ENCODE assay signal across 22 cellular contexts in the genomic region with DNA sequence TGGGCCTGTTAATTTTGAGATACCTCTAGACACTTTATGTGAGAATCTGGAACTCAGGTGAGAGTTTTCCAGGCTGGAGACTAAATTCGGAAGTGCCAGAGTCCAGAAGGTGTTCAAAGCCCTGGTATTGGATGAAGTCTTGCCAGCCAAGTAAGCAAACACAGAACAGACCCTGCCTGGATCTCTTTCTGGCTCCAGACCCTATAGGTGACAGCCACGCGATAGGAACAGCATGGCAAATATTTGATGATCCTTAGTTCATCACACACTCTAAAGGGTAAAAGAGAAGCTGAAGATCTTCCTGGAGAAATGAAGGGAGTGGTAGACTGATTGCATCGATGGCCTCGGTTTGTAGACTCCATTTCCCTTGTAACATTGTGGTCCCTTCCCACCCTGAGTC. TPM values are rescaled to one million over a fixed set of nuclear protein-coding genes. Genes with fewer than 3 reads are reported as not detected.
DNase-seq lines count a peak whose midpoint lies in the region; ATAC-seq and TF ChIP-seq lines count a peak whose summit lies in the region.
"Had no signal": no experiment of that assay in that cellular context is flagged by ENCODE, and none has a peak within 500 bp of the region (broad histone marks: within the 10 kb centered on the region; RNA-seq: fewer than 3 reads in every experiment).

No MANE protein-coding gene starts in this region.

- no peak overlapping the region for H4K91ac ChIP-seq in neuronal stem cell (ENCODE audit: low read depth, low read length, poor library complexity)

- no CpG with 5 or more reads among the region's 5 CpGs for WGBS in neuronal stem cell (ENCODE audit: extremely low coverage in 2 of 2, insufficient read length in 2 of 2, insufficient replicate concordance in 1 of 2), 2 donors

- no peak overlapping the region for H2AFZ ChIP-seq in ACC112 (ENCODE audit: low read length, unreplicated experiment)
- peak overlapping the region; percentile 70 for H2AFZ ChIP-seq in neuronal stem cell (ENCODE audit: low read length)

- H3K9ac ChIP-seq in neuronal stem cell (ENCODE audit: low read depth, low read length, poor library complexity) = no peak overlapping the region

- no peak overlapping the region for H3K14ac ChIP-seq in neuronal stem cell (ENCODE audit: low read length)

- H3K27me3 Mint-ChIP-seq in effector memory CD8-positive, alpha-beta T cell = peaks cover 0 to 19% of the 10 kb centered on the region in 2 donors
- H3K27me3 Mint-ChIP-seq in nephron progenitor cell (ENCODE audit: low read depth, poor library complexity) = peaks cover 16% of the 10 kb centered on the region

- TF ChIP-seq CTCF in left lung (IDR thresholded peaks at IDR 0.05) = no peak
- no peak for TF ChIP-seq CTCF in nephron progenitor cell (IDR thresholded peaks at IDR 0.05)

- H2BK120ac ChIP-seq in neuronal stem cell (ENCODE audit: low read depth, low read length) = no peak overlapping the region

- peak overlapping the region; percentile 63 to 66 for H3K27ac Mint-ChIP-seq in effector memory CD8-positive, alpha-beta T cell
- no peak overlapping the region for H3K27ac Mint-ChIP-seq in nephron progenitor cell

- no peak overlapping the region for H4K8ac ChIP-seq in neuronal stem cell (ENCODE audit: low read depth, low read length)

- no peak overlapping the region for H3K23ac ChIP-seq in neuronal stem cell (ENCODE audit: low read depth, low read length, poor library complexity)

- no peak overlapping the region for H2BK5ac ChIP-seq in neuronal stem cell (ENCODE audit: low read length)

- H3K36me3 ChIP-seq in ACC112 (ENCODE audit: insufficient read depth, low read length) (no peaks in the 10 kb centered on the region), SJSA1 (peaks cover 10% of the 10 kb centered on the region; the same call in 1 of the 2 replicates), neuronal stem cell (replicated peaks in 1 of 2; ENCODE audit: control insufficient read depth in 2 of 2, insufficient read depth in 2 of 2, low read length in 2 of 2) (no peaks in the 10 kb centered on the region), left lung (no peaks in the 10 kb centered on the region)

- H3K27me3 ChIP-seq in ACC112 (ENCODE audit: insufficient read depth, low read length) (no peaks in the 10 kb centered on the region), SJSA1 (replicated peaks) (no peaks in the 10 kb centered on the region), neuronal stem cell (ENCODE audit: control insufficient read depth in 3 of 3, insufficient read depth in 3 of 3, low read depth in 1 of 3, low read length in 3 of 3) (peaks cover 0 to 21% (median 5%) of the 10 kb centered on the region in 3 experiments), left lung (no peaks in the 10 kb centered on the region)

- no peak overlapping the region for H2BK15ac ChIP-seq in neuronal stem cell (ENCODE audit: low read length)

- no peak for ATAC-seq in effector memory CD8-positive, alpha-beta T cell (replicated peaks)
- ATAC-seq in left lung (no peak), HG03565 (IDR thresholded peaks at IDR 0.05; ENCODE audit: unreplicated experiment) (no peak)

- DNase-seq in SJSA1 (ENCODE audit: low read depth in 1 of 2, low spot score in 2 of 2) (no peak), neuronal stem cell (ENCODE audit: low spot score) (no peak), caudate nucleus (lab: John Stamatoyannopoulos, UW) (no peak), left lung (no peak), nephron progenitor cell (no peak)
- DNase-seq in effector memory CD8-positive, alpha-beta T cell = no peak
- DNase-seq: 8988T; C1 segment of cervical spinal cord; DMS 273 treated with DMSO at 0.1 percent for 48 hours; GF-D8; NCI-H1417 treated with DMSO at 0.1 percent for 48 hours; NCI-H2029; NCI-H2171 treated with DMSO at 0.1 percent for 48 hours; NCI-H446 treated with DMSO at 0.1 percent for 48 hours; NK-92 treated with Interleukin-12 subunit alpha and Interleukin-12 subunit beta, amount 100 ng/mL, for 24 hours had no signal

- H3K9me3 Mint-ChIP-seq in effector memory CD8-positive, alpha-beta T cell = no peaks in the 10 kb centered on the region
- no peaks in the 10 kb centered on the region for H3K9me3 Mint-ChIP-seq in nephron progenitor cell

- H3K4me1 ChIP-seq in ACC112 (ENCODE audit: control insufficient read depth, insufficient read depth, low read length, unreplicated experiment) (no peaks in the 10 kb centered on the region), SJSA1 (replicated peaks) (peaks cover 95% of the 10 kb centered on the region), neuronal stem cell (ENCODE audit: control insufficient read depth in 2 of 2, insufficient read depth in 1 of 2, low read depth in 1 of 2, low read length in 2 of 2) (peaks cover 7 to 22% of the 10 kb centered on the region in 2 donors), left lung (peaks cover 16 to 22% of the 10 kb centered on the region in 2 donors)

- H3K18ac ChIP-seq in neuronal stem cell (ENCODE audit: low read length) = no peak overlapping the region

- peak overlapping the region; percentile 20; the same call in 1 of the 2 replicates for H3K27ac ChIP-seq in ACC112 (ENCODE audit: low read depth, low read length)
- H3K27ac ChIP-seq in SJSA1 = peak overlapping the region; percentile 96
- no peak overlapping the region for H3K27ac ChIP-seq in neuronal stem cell (replicated peaks; ENCODE audit: low read length)
- H3K27ac ChIP-seq in caudate nucleus (ENCODE audit: low read depth, low read length) = no peak overlapping the region
- H3K27ac ChIP-seq in left lung = no peak overlapping the region
- H3K27ac ChIP-seq: HL-60 had no signal

- intact Hi-C loops in left lung (cut with DNase I) = no loop called here

- H3K4me3 ChIP-seq in ACC112 (ENCODE audit: low read depth, low read length) (no peak overlapping the region), SJSA1 (no peak overlapping the region), neuronal stem cell (ENCODE audit: low read length in 2 of 2) (no peak overlapping the region), left lung (no peak overlapping the region)
- H3K4me3 ChIP-seq: K562 had no signal

- H2AK5ac ChIP-seq in neuronal stem cell (ENCODE audit: low read depth, low read length) = no peak overlapping the region

- no peak overlapping the region for H3K4me2 ChIP-seq in neuronal stem cell (ENCODE audit: insufficient read depth, low read length, poor library complexity, severe bottlenecking)

- H3K4me3 Mint-ChIP-seq in effector memory CD8-positive, alpha-beta T cell = no peak overlapping the region
- H3K4me3 Mint-ChIP-seq in nephron progenitor cell = no peak overlapping the region

- H3K79me2 ChIP-seq in ACC112 (ENCODE audit: control insufficient read depth, insufficient read depth, low read length, unreplicated experiment) = no peaks in the 10 kb centered on the region

- peaks cover under 1% of the 10 kb centered on the region for H3K79me1 ChIP-seq in neuronal stem cell (ENCODE audit: low read depth, low read length)

- H3K9me3 ChIP-seq in SJSA1 (replicated peaks) = peaks cover 8% of the 10 kb centered on the region
- H3K9me3 ChIP-seq in neuronal stem cell (replicated peaks in 1 of 2; ENCODE audit: control insufficient read depth in 2 of 2, insufficient read depth in 1 of 2, low read depth in 1 of 2, low read length in 2 of 2) = no peaks in the 10 kb centered on the region
- peaks cover 0 to 3% of the 10 kb centered on the region in 2 donors for H3K9me3 ChIP-seq in left lung

- no peak overlapping the region for H2BK12ac ChIP-seq in neuronal stem cell (ENCODE audit: low read length)

- H3K4me1 Mint-ChIP-seq in effector memory CD8-positive, alpha-beta T cell (ENCODE audit: low read depth in 2 of 2) = peaks cover 18 to 25% of the 10 kb centered on the region in 2 donors
- peaks cover 59% of the 10 kb centered on the region for H3K4me1 Mint-ChIP-seq in nephron progenitor cell

- H3K4ac ChIP-seq in neuronal stem cell (ENCODE audit: low read length) = no peak overlapping the region

- peaks cover 4% of the 10 kb centered on the region for H3K36me3 Mint-ChIP-seq in effector memory CD8-positive, alpha-beta T cell (ENCODE audit: insufficient read depth)
- no peaks in the 10 kb centered on the region for H3K36me3 Mint-ChIP-seq in nephron progenitor cell (ENCODE audit: low read depth)

RNA-seq across cellular contexts. Expression of gene SLC1A7, which starts 30.7 kb away (rescaled TPM):
- total RNA-seq in SJSA1 (2014; rRNA removed; shearing (Covaris generic)) = 4.5 and 12.1 TPM in 2 replicates
- polyA plus RNA-seq in neuronal stem cell (2013, experiment 1 of 2) = not detected
- polyA plus RNA-seq in neuronal stem cell (2013, experiment 2 of 2) = not detected
- total RNA-seq in left lung = 1 to 10 TPM in 1 of 2 donors, under 1 TPM in 1; 0.44 to 1.2 TPM
- total RNA-seq: Daoy, K562, OCI-LY7, SK-MEL-5 had no signal

RNA-seq across cellular contexts. Expression of gene PODN, which starts 49.7 kb away (rescaled TPM):
- 1.3 and 4.1 TPM in 2 replicates for total RNA-seq in SJSA1 (2014; rRNA removed; shearing (Covaris generic))
- polyA plus RNA-seq in neuronal stem cell (2013, experiment 1 of 2) = 0.20 TPM
- 0.19 TPM for polyA plus RNA-seq in neuronal stem cell (2013, experiment 2 of 2)
- total RNA-seq in left lung = 10 to 100 TPM; 48.7 to 48.8 TPM
- total RNA-seq: Daoy, K562, OCI-LY7, SK-MEL-5 had no signal
- polyA plus RNA-seq: K562 had no signal

Comparison
In these comparisons a context has a peak if more than half of its experiments do, and no peak if none do; other contexts are left out.
1. H3K27ac ChIP-seq: peak in ACC112 (single experiment) and SJSA1 (single experiment); none in neuronal stem cell (single experiment), caudate nucleus (single experiment) and left lung (0 of 2).